8 cellular contexts compared by ENCODE assay signal in genomic region chr12:128823916-128824839, GRCh38. TPM values are rescaled to one million over a fixed set of nuclear protein-coding genes. Genes with fewer than 3 reads are reported as not detected.
DNase-seq lines count a peak whose midpoint lies in the region; ATAC-seq and TF ChIP-seq lines count a peak whose summit lies in the region.

TSS of gene SLC15A4 (minus strand) at chr12:128823958. CDS start at chr12:128823943, 15 bp downstream.

- H3K4me2 ChIP-seq in PC-3 (ENCODE audit: low read length), result peak within 1 kb of the TSS; percentile 97

- TF ChIP-seq RAD21 in Ishikawa (IDR thresholded peaks at IDR 0.05; ENCODE audit: low read depth), result no peak

- no peaks in the 10 kb centered on the region; the same call in 1 of the 2 replicates for H4K20me1 ChIP-seq in PC-3 (ENCODE audit: low read length)

- POLR2A ChIA-PET in PC-3 (lab: Charles Lee; ENCODE audit: unreplicated experiment), result interaction anchor here (0.6 kb wide), 1 partner anchor 27 kb away, joined by 3 read pairs; no protein-coding TSS in a partner anchor

- H3K36me3 ChIP-seq in PC-3 (ENCODE audit: low read depth, low read length), result peaks cover 10% of the 10 kb centered on the region

- TF ChIP-seq CTCF in PC-3 (conservative IDR thresholded peaks at IDR 0.05; ENCODE audit: low read depth, low read length), result no peak
- peak; percentile 41 for TF ChIP-seq CTCF in epithelial cell of proximal tubule (conservative IDR thresholded peaks at IDR 0.05; ENCODE audit: low read depth, low read length)

- peaks cover 43% of the 10 kb centered on the region for H3K79me2 ChIP-seq in PC-3 (ENCODE audit: low read length)

- H3K4me3 ChIP-seq in PC-3 (ENCODE audit: low read length), result peak within 1 kb of the TSS; percentile 97
- peak within 1 kb of the TSS; percentile 97 for H3K4me3 ChIP-seq in epithelial cell of proximal tubule (ENCODE audit: low read depth, low read length)

- ATAC-seq in GM21619 (IDR thresholded peaks at IDR 0.05; ENCODE audit: unreplicated experiment) (peak; percentile 71), PC-3 (peak; percentile 96)

- H3K9me3 ChIP-seq in PC-3 (ENCODE audit: low read length), result no peaks in the 10 kb centered on the region

- TF ChIP-seq EP300 in Ishikawa (IDR thresholded peaks at IDR 0.05; ENCODE audit: borderline replicate concordance), result peak; percentile 44; the same call in 1 of the 2 replicates

- peak within 1 kb of the TSS; percentile 27; the same call in 1 of the 2 replicates for H3K27ac ChIP-seq in PC-3 (ENCODE audit: low read length)

- CTCF ChIA-PET in PC-3 (lab: Charles Lee), result no interaction called here

- H3K27me3 ChIP-seq in PC-3 (ENCODE audit: low read length), result no peaks in the 10 kb centered on the region

- peaks cover 12% of the 10 kb centered on the region for H3K4me1 ChIP-seq in PC-3 (ENCODE audit: insufficient read depth, low read length)

- peak; percentile 98 for DNase-seq in DMS53 (lab: John Stamatoyannopoulos, UW)
- DNase-seq in PC-3, result peak; percentile 95
- DNase-seq in activated T-cell treated with anti-CD3 and anti-CD28 coated beads for 48 hours (ENCODE audit: low read depth), result peak; percentile 95
- peak; percentile 35 for DNase-seq in epithelial cell of proximal tubule (ENCODE audit: low read depth)
- peak; percentile 98 for DNase-seq in mucosa of gallbladder (ENCODE audit: low spot score)
- DNase-seq in stimulated activated CD8-positive, alpha-beta memory T cell treated with anti-CD3 and anti-CD28 coated beads, Interleukin-4, amount 100 ng/mL, for 24 hours (ENCODE audit: low read depth), result peak; percentile 92

- H2AFZ ChIP-seq in PC-3 (ENCODE audit: low read length), result peak within 1 kb of the TSS; percentile 75

- H3K9me2 ChIP-seq in PC-3 (replicated peaks; ENCODE audit: low read length), result no peaks in the 10 kb centered on the region

- BruUV-seq in PC-3 (replicated peaks; lab: Mats Ljungman, UMichigan), result TSS peak; percentile 91

- no peaks in the 10 kb centered on the region for H3F3A ChIP-seq in PC-3 (ENCODE audit: low read length, unreplicated experiment)

- intact Hi-C loops in PC-3 (cut with micrococcal nuclease), result loop anchor here (1.0 kb wide), 1 partner anchor 23 kb away; no protein-coding TSS in a partner anchor

- peak within 1 kb of the TSS; percentile 87 for H3K9ac ChIP-seq in PC-3 (ENCODE audit: low read length)

TF ChIP-seq in Ishikawa, 13 proteins besides CTCF, POLR2A, EP300 and RAD21:
- TF ChIP-seq MAX (IDR thresholded peaks at IDR 0.05) (peak; percentile 79; the same call in 1 of the 2 replicates), FOXM1 (IDR thresholded peaks at IDR 0.05; ENCODE audit: borderline replicate concordance, low read depth) (no peak), CEBPB (IDR thresholded peaks at IDR 0.05) (no peak), TEAD4 (IDR thresholded peaks at IDR 0.05) (no peak), TAF1 (IDR thresholded peaks at IDR 0.05; ENCODE audit: low read depth) (peak; percentile 89), YY1 (IDR thresholded peaks at IDR 0.05; ENCODE audit: low read depth) (peak; percentile 37; the same call in 1 of the 2 replicates), CREB1 (IDR thresholded peaks at IDR 0.05; ENCODE audit: low read depth) (no peak), USF1 (IDR thresholded peaks at IDR 0.05) (peak; percentile 85), REST (IDR thresholded peaks at IDR 0.05; ENCODE audit: low read depth) (no peak), EGR1 (IDR thresholded peaks at IDR 0.05) (no peak), TCF12 (IDR thresholded peaks at IDR 0.05; ENCODE audit: low read depth) (peak; percentile 70), NFIC (IDR thresholded peaks at IDR 0.05) (no peak), ZBTB7A (IDR thresholded peaks at IDR 0.05; ENCODE audit: low read depth) (no peak)

RNA-seq across cellular contexts. Expression of gene SLC15A4, which starts in this region (rescaled TPM):
- total RNA-seq in PC-3 (2014; rRNA removed) (19.4 and 20.8 TPM in 2 replicates), epithelial cell of proximal tubule (49.6 and 59.9 TPM in 2 replicates), mucosa of gallbladder (28.6 TPM)

Comparison
In these comparisons a context has a peak if more than half of its experiments do, and no peak if none do; other contexts are left out.
1. Peak in every context shown above with its lines: DNase-seq, ATAC-seq, H3K4me3 ChIP-seq and H3K27ac ChIP-seq.
2. DNase-seq: peak in every context shown above with its lines; median percentile 98 in DMS53; 98 in mucosa of gallbladder; 95 in PC-3; 95 in activated T-cell treated with anti-CD3 and anti-CD28 coated beads for 48 hours; 92 in stimulated activated CD8-positive, alpha-beta memory T cell treated with anti-CD3 and anti-CD28 coated beads, Interleukin-4, amount 100 ng/mL, for 24 hours; 35 in epithelial cell of proximal tubule.